Comparison of ENCODE assay signal across 10 cellular contexts in the genomic region with DNA sequence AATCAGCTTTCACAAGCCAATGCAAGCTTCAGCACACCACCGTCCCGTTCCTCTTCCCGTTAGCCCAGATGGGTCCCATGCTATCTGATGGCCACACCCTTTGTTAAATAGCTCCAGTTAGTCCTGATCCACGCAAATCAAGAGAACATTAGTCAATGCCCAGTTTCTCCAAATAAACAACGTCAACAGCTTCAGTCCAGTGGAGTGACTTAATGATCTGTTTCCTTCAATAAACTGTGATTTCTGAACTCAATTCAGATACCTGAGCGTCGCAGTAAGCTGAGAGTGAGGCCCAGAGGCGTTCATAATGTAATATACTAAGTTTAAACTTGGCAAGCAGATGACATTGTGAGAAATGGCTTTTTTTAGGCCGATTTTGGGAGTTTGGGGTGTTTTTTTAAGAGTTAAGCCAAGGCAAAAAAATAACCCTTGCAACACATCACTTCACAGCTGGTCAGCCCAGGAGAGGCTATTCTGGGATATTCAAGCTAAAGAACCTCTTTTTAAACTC.
A peak's percentile ranks its signal among the peaks of the same experiment; 100 is the strongest.
DNase-seq lines count a peak whose midpoint lies in the region; ATAC-seq and TF ChIP-seq lines count a peak whose summit lies in the region.
"Had no signal": no experiment of that assay in that cellular context is flagged by ENCODE, and none has a peak within 500 bp of the region (broad histone marks: within the 10 kb centered on the region; RNA-seq: fewer than 3 reads in every experiment).

No MANE protein-coding gene starts in this region.

- H3K27ac ChIP-seq in heart left ventricle (peak overlapping the region in 11 of 12 donors; percentile 60 to 95 (median 79)), sigmoid colon (peak overlapping the region; percentile 60 to 80 (median 74))
- H3K27ac ChIP-seq: HL-60 had no signal

- TF ChIP-seq POLR2A in heart left ventricle (IDR thresholded peaks at IDR 0.05), result no peak
- no peak for TF ChIP-seq POLR2A in sigmoid colon (IDR thresholded peaks at IDR 0.05)

- H3K4me1 ChIP-seq in heart left ventricle (peaks cover 6 to 62% (median 42%) of the 10 kb centered on the region in 12 donors), sigmoid colon (peaks cover 0 to 50% (median 36%) of the 10 kb centered on the region in 4 donors)

- H3K4me3 ChIP-seq in heart left ventricle (no peak overlapping the region), sigmoid colon (no peak overlapping the region)

- H3K9me3 ChIP-seq in T-helper 17 cell (ENCODE audit: control insufficient read depth, low read length, poor library complexity, severe bottlenecking) (no peaks in the 10 kb centered on the region), heart left ventricle (no peaks in the 10 kb centered on the region), sigmoid colon (no peaks in the 10 kb centered on the region)

- ATAC-seq in T-helper 17 cell (no peak), heart left ventricle (peak; percentile 5 to 61 (median 42)), GM19452 (IDR thresholded peaks at IDR 0.05; ENCODE audit: unreplicated experiment) (no peak), GM18870 (IDR thresholded peaks at IDR 0.05; ENCODE audit: unreplicated experiment) (no peak)

- intact Hi-C loops in heart left ventricle (cut with DNase I) (loop anchor here in 5 of 10 donors (5.0 kb wide), 4 partner anchors 47 to 112 kb away; a partner anchor contains a TSS), sigmoid colon (cut with DNase I) (no loop called here)

- TF ChIP-seq CTCF in AG09319 (IDR thresholded peaks at IDR 0.05; ENCODE audit: low read depth, low read length) (no peak), heart left ventricle (IDR thresholded peaks at IDR 0.05) (no peak), sigmoid colon (IDR thresholded peaks at IDR 0.05) (no peak)

- no peaks in the 10 kb centered on the region for H3K27me3 Mint-ChIP-seq in T-helper 17 cell

- no peak for TF ChIP-seq EP300 in sigmoid colon (IDR thresholded peaks at IDR 0.05)

- 64 to 67% (median 65%) methylated on average over 9 of the region's 9 CpGs for WGBS in heart left ventricle, 4 donors
- WGBS in sigmoid colon, 2 donors, result 77 to 79% methylated on average over 9 of the region's 9 CpGs

- H3K36me3 ChIP-seq in heart left ventricle (no peaks in the 10 kb centered on the region), sigmoid colon (no peaks in the 10 kb centered on the region)

- H3K4me1 Mint-ChIP-seq in T-helper 17 cell, result peaks cover 50% of the 10 kb centered on the region

- no peak overlapping the region for H3K4me3 Mint-ChIP-seq in T-helper 17 cell

- no peaks in the 10 kb centered on the region for H3K36me3 Mint-ChIP-seq in T-helper 17 cell (ENCODE audit: low read depth)

- H3K27me3 ChIP-seq in heart left ventricle (no peaks in the 10 kb centered on the region), sigmoid colon (no peaks in the 10 kb centered on the region)

- H3K27ac Mint-ChIP-seq in T-helper 17 cell, result peak overlapping the region; percentile 100

- DNase-seq in AG09319 (ENCODE audit: extremely low read depth, low read depth) (peak; percentile 79), T-helper 17 cell (no peak), heart left ventricle (no peak), sigmoid colon (peak; percentile 73), globus pallidus (ENCODE audit: low spot score) (no peak)
- no peak for DNase-seq in stimulated activated CD8-positive, alpha-beta memory T cell treated with anti-CD3 and anti-CD28 coated beads, Interleukin-4, amount 100 ng/mL, for 48 hours
- DNase-seq: erythroblast had no signal

Comparison
In these comparisons a context has a peak if more than half of its experiments do, and no peak if none do; other contexts are left out.
1. DNase-seq: peak in AG09319 (single experiment) and sigmoid colon (single experiment); none in T-helper 17 cell (0 of 3), heart left ventricle (0 of 5), stimulated activated CD8-positive, alpha-beta memory T cell treated with anti-CD3 and anti-CD28 coated beads, Interleukin-4, amount 100 ng/mL, for 48 hours (single experiment) and globus pallidus (single experiment).
2. ATAC-seq: peak in heart left ventricle (4 of 4); none in T-helper 17 cell (single experiment), GM19452 (single experiment) and GM18870 (single experiment).